ENCODE assay signal across 16 cellular contexts in genomic region chr11:70742553-70743291, GRCh38.
A peak's percentile ranks its signal among the peaks of the same experiment; 100 is the strongest.
DNase-seq lines count a peak whose midpoint lies in the region; ATAC-seq, FAIRE-seq and TF ChIP-seq lines count a peak whose summit lies in the region.
"Had no signal": no experiment of that assay in that cellular context is flagged by ENCODE, and none has a peak within 500 bp of the region (broad histone marks: within the 10 kb centered on the region; RNA-seq: fewer than 3 reads in every experiment).

No MANE protein-coding gene starts in this region.

- H3K4me3 ChIP-seq in H7 (ENCODE audit: insufficient read depth, low read depth, low read length) (no peak overlapping the region), pancreas (no peak overlapping the region)

- H3K4me1 ChIP-seq in pancreas, result no peaks in the 10 kb centered on the region

- no peaks in the 10 kb centered on the region for H3K9me3 ChIP-seq in pancreas

- H3K27me3 ChIP-seq in H7 (ENCODE audit: control insufficient read depth, insufficient read depth, low read length) (no peaks in the 10 kb centered on the region), pancreas (no peaks in the 10 kb centered on the region)

- FAIRE-seq in pancreas (lab: Jason Lieb, UNC), result no peak
- FAIRE-seq: GM19239 had no signal

- TF ChIP-seq POLR2A in erythroblast (IDR thresholded peaks at IDR 0.05; ENCODE audit: low read length), result no peak

- H3K27ac Mint-ChIP-seq in activated T-cell treated with anti-CD3 and anti-CD28 coated beads, Interleukin-2, amount 50 U/mL, for 24 hours, result no peak overlapping the region
- H3K27ac Mint-ChIP-seq: naive B cell had no signal

- H3K4me3 Mint-ChIP-seq in activated T-cell treated with anti-CD3 and anti-CD28 coated beads, Interleukin-2, amount 50 U/mL, for 24 hours, result no peak overlapping the region
- H3K4me3 Mint-ChIP-seq: naive B cell had no signal

- ATAC-seq in pancreas (peak; percentile 79 to 98 (median 84)), HG03135 (IDR thresholded peaks at IDR 0.05; ENCODE audit: unreplicated experiment) (no peak), HG02840 (IDR thresholded peaks at IDR 0.05; ENCODE audit: low FRiP score, unreplicated experiment) (no peak)
- ATAC-seq: activated CD4-positive, CD25-positive, alpha-beta regulatory T cell treated with anti-CD3 and anti-CD28 coated beads, Interleukin-2, amount 50 U/mL, for 24 hours; left lobe of liver had no signal

- no peaks in the 10 kb centered on the region for H3K9me3 Mint-ChIP-seq in activated T-cell treated with anti-CD3 and anti-CD28 coated beads, Interleukin-2, amount 50 U/mL, for 24 hours

- DNase-seq in H7, result peak; percentile 95
- peak; percentile 20 for DNase-seq in NCI-H69 (lab: John Stamatoyannopoulos, UW)
- peak; percentile 74 to 81 for DNase-seq in erythroblast (lab: John Stamatoyannopoulos, UW)
- peak in 5 of 6 donors; percentile 54 to 77 (median 59) for DNase-seq in pancreas
- DNase-seq in activated T-cell treated with anti-CD3 and anti-CD28 coated beads, Interleukin-2, amount 50 U/mL, for 24 hours, result no peak
- DNase-seq: activated gamma-delta T cell treated with Interleukin-2 at 50 U/mL for 16 hours, cortex of kidney, DMS153, naive B cell, NCI-H526 treated with DMSO at 0.1 percent for 48 hours, T-helper 1 cell had no signal

- no peaks in the 10 kb centered on the region for H3K36me3 Mint-ChIP-seq in activated T-cell treated with anti-CD3 and anti-CD28 coated beads, Interleukin-2, amount 50 U/mL, for 24 hours (ENCODE audit: low read depth)
- H3K36me3 Mint-ChIP-seq: naive B cell had no signal

- intact Hi-C loops in pancreas (cut with DNase I), result loop anchor here in 1 of 3 donors (10.0 kb wide), 1 partner anchor 62 kb away; no protein-coding TSS in a partner anchor

- WGBS in pancreas, 2 donors, result 19 to 28% methylated on average over 27 of the region's 27 CpGs

- H3K36me3 ChIP-seq in H7 (replicated peaks; ENCODE audit: control insufficient read depth, insufficient read depth, low read length) (no peaks in the 10 kb centered on the region), pancreas (no peaks in the 10 kb centered on the region)

- no peak overlapping the region for H3K27ac ChIP-seq in pancreas

- TF ChIP-seq CTCF in pancreas (IDR thresholded peaks at IDR 0.05), result no peak

- peaks cover 29% of the 10 kb centered on the region for H3K27me3 Mint-ChIP-seq in activated T-cell treated with anti-CD3 and anti-CD28 coated beads, Interleukin-2, amount 50 U/mL, for 24 hours

- H3K4me1 Mint-ChIP-seq in activated T-cell treated with anti-CD3 and anti-CD28 coated beads, Interleukin-2, amount 50 U/mL, for 24 hours (ENCODE audit: low read depth), result no peaks in the 10 kb centered on the region
- H3K4me1 Mint-ChIP-seq: naive B cell had no signal

Comparison
In these comparisons a context has a peak if more than half of its experiments do, and no peak if none do; other contexts are left out.
1. ATAC-seq: peak in pancreas (4 of 4); none in HG03135 (single experiment) and HG02840 (single experiment).